ENCODE assay signal across 9 cellular contexts in genomic region chr7:130441408-130441854, GRCh38. TPM values are rescaled to one million over a fixed set of nuclear protein-coding genes. Genes with fewer than 3 reads are reported as not detected.
DNase-seq lines count a peak whose midpoint lies in the region; ATAC-seq, FAIRE-seq and TF ChIP-seq lines count a peak whose summit lies in the region.
"Had no signal": no experiment of that assay in that cellular context is flagged by ENCODE, and none has a peak within 500 bp of the region (broad histone marks: within the 10 kb centered on the region; RNA-seq: fewer than 3 reads in every experiment).

No MANE protein-coding gene starts in this region.

- TF ChIP-seq EP300 in HepG2 (IDR thresholded peaks at IDR 0.05; ENCODE audit: low read depth in 2 of 2, low read length in 2 of 2) = no peak
- TF ChIP-seq EP300 in HepG2 (CRISPR knock-in tag; IDR thresholded peaks at IDR 0.05; ENCODE audit: borderline replicate concordance) = no peak

- BruUV-seq in HepG2 (replicated peaks; lab: Mats Ljungman, UMichigan) = no TSS peak

- FAIRE-seq in HepG2 (lab: Jason Lieb, UNC) = no peak
- FAIRE-seq: frontal cortex had no signal

- peaks cover 52% of the 10 kb centered on the region for H3K4me1 Mint-ChIP-seq in activated naive CD4-positive, alpha-beta T cell treated with anti-CD3 and anti-CD28 coated beads for 36 hours (ENCODE audit: low read depth)
- peaks cover 62% of the 10 kb centered on the region for H3K4me1 Mint-ChIP-seq in brain

- no peaks in the 10 kb centered on the region for H3K27me3 Mint-ChIP-seq in activated naive CD4-positive, alpha-beta T cell treated with anti-CD3 and anti-CD28 coated beads for 36 hours (ENCODE audit: low read depth)
- no peaks in the 10 kb centered on the region for H3K27me3 Mint-ChIP-seq in brain

- H3K27ac ChIP-seq in HepG2 (ENCODE audit: extremely low read length, insufficient read depth, low read length) (peak overlapping the region; percentile 35), thoracic aorta (peak overlapping the region; percentile 70 to 79)

- POLR2A ChIA-PET in HepG2 (lab: Yijun Ruan, JAX) = interaction anchor here (0.8 kb wide), 1 partner anchor 30 kb away, joined by 3 read pairs; no protein-coding TSS in a partner anchor

- H3K9ac ChIP-seq in HepG2 (ENCODE audit: insufficient read depth, low read depth, low read length) = peak overlapping the region; percentile 50; the same call in 1 of the 2 replicates

- no peak for TF ChIP-seq RAD21 in HepG2 (CRISPR knock-in tag; IDR thresholded peaks at IDR 0.05)

- H3K4me1 ChIP-seq in HepG2 (ENCODE audit: insufficient read depth, low read length) (peaks cover 23% of the 10 kb centered on the region), thoracic aorta (ENCODE audit: control insufficient read depth in 1 of 2, low read depth in 2 of 2) (peaks cover 5 to 7% of the 10 kb centered on the region in 2 donors)

- no peak for ATAC-seq in activated naive CD4-positive, alpha-beta T cell treated with anti-CD3 and anti-CD28 coated beads, Interleukin-2, amount 50 U/mL, for 72 hours
- ATAC-seq in HepG2 (no peak), thoracic aorta (ENCODE audit: insufficient number of reproducible peaks, low FRiP score, low read depth) (no peak), HG02610 (IDR thresholded peaks at IDR 0.05; ENCODE audit: unreplicated experiment) (no peak)

- H3K4me3 ChIP-seq in HepG2 (replicated peaks in 1 of 3; ENCODE audit: insufficient read depth in 1 of 3, low read depth in 2 of 3, low read length in 3 of 3) (peak overlapping the region in 2 of 3 experiments; percentile 41 to 83; a peak in 3 of 6 replicates), thoracic aorta (peak overlapping the region; percentile 95)

- peak overlapping the region; percentile 98 for H3K4me3 Mint-ChIP-seq in activated naive CD4-positive, alpha-beta T cell treated with anti-CD3 and anti-CD28 coated beads for 36 hours
- H3K4me3 Mint-ChIP-seq in brain = peak overlapping the region; percentile 94 to 98 (median 97)

- H2AFZ ChIP-seq in HepG2 (ENCODE audit: low read length) = peak overlapping the region; percentile 92

- H3K27ac Mint-ChIP-seq in activated naive CD4-positive, alpha-beta T cell treated with anti-CD3 and anti-CD28 coated beads for 36 hours = peak overlapping the region; percentile 98
- peak overlapping the region in 1 of 2 donors; percentile 93 for H3K27ac Mint-ChIP-seq in activated naive CD4-positive, alpha-beta T cell treated with anti-CD3 and anti-CD28 coated beads, Interleukin-2, amount 50 U/mL, for 72 hours
- H3K27ac Mint-ChIP-seq in brain = peak overlapping the region; percentile 98 to 100 (median 100)

- 0 out of 5 replicates have a peak, but pooled peaks cover 0 to 4% of the 10 kb centered on the region in 2 experiments for H3K27me3 ChIP-seq in HepG2 (ENCODE audit: control insufficient read depth in 1 of 2, insufficient read depth in 2 of 2, low read length in 2 of 2)
- no peaks in the 10 kb centered on the region for H3K27me3 ChIP-seq in thoracic aorta (replicated peaks; ENCODE audit: insufficient read depth)

- no peaks in the 10 kb centered on the region for H3K36me3 ChIP-seq in HepG2 (replicated peaks in 1 of 2; ENCODE audit: control insufficient read depth in 1 of 2, insufficient read depth in 2 of 2, low read length in 2 of 2)
- H3K36me3 ChIP-seq in thoracic aorta = no peaks in the 10 kb centered on the region

- intact Hi-C loops in activated naive CD4-positive, alpha-beta T cell treated with anti-CD3 and anti-CD28 coated beads for 36 hours (cut with micrococcal nuclease) = loop anchor here (1.0 to 10.0 kb wide), 11 partner anchors 8 to 666 kb away; partner anchors contain the start of genes KLHDC10, TMEM209, UBE2H and ZC3HC1
- intact Hi-C loops in HepG2 (cut with micrococcal nuclease; ENCODE audit: unreplicated experiment) = no loop called here

- 87% methylated on average over 9 of the region's 9 CpGs for WGBS in HepG2 (ENCODE audit: low lambda C conversion rate)

- peaks cover 2% of the 10 kb centered on the region for H3K9me3 Mint-ChIP-seq in activated naive CD4-positive, alpha-beta T cell treated with anti-CD3 and anti-CD28 coated beads for 36 hours
- peaks cover 5% of the 10 kb centered on the region in 2 donors for H3K9me3 Mint-ChIP-seq in activated naive CD4-positive, alpha-beta T cell treated with anti-CD3 and anti-CD28 coated beads, Interleukin-2, amount 50 U/mL, for 72 hours
- peaks cover 7 to 16% (median 8%) of the 10 kb centered on the region in 5 experiments for H3K9me3 Mint-ChIP-seq in brain

- H3K79me2 ChIP-seq in HepG2 (ENCODE audit: insufficient read depth, low read length) = no peaks in the 10 kb centered on the region

- in situ Hi-C loops in HepG2 (cut with HindIII; ENCODE audit: extremely low pct_ligation_motif_present, low pct_unique_long_range_greater_than_20kb) = no loop called here

- no peak for TF ChIP-seq CTCF in brain (conservative IDR thresholded peaks at IDR 0.05)
- no peak for TF ChIP-seq CTCF in HepG2 (CRISPR knock-in tag; IDR thresholded peaks at IDR 0.05)
- no peak for TF ChIP-seq CTCF in thoracic aorta (IDR thresholded peaks at IDR 0.05)
- TF ChIP-seq CTCF in GM20000 (IDR thresholded peaks at IDR 0.05; ENCODE audit: extremely low read depth, missing control alignments) = no peak

- H3K36me3 Mint-ChIP-seq in activated naive CD4-positive, alpha-beta T cell treated with anti-CD3 and anti-CD28 coated beads for 36 hours (ENCODE audit: low read depth) = peaks cover 6% of the 10 kb centered on the region
- peaks cover 10 to 23% of the 10 kb centered on the region in 2 donors for H3K36me3 Mint-ChIP-seq in activated naive CD4-positive, alpha-beta T cell treated with anti-CD3 and anti-CD28 coated beads, Interleukin-2, amount 50 U/mL, for 72 hours
- peaks cover 4% of the 10 kb centered on the region for H3K36me3 Mint-ChIP-seq in brain

- no peak for TF ChIP-seq POLR2A in HepG2 (IDR thresholded peaks at IDR 0.05; ENCODE audit: insufficient read depth in 1 of 2, low read depth in 2 of 2, low read length in 2 of 2)

- no peaks in the 10 kb centered on the region for H4K20me1 ChIP-seq in HepG2 (ENCODE audit: insufficient read depth, low read length)

- DNase-seq in activated naive CD4-positive, alpha-beta T cell treated with anti-CD3 and anti-CD28 coated beads for 36 hours = no peak
- no peak for DNase-seq in activated naive CD4-positive, alpha-beta T cell treated with anti-CD3 and anti-CD28 coated beads, Interleukin-2, amount 50 U/mL, for 72 hours (ENCODE audit: low spot score in 2 of 2)
- peak; percentile 90 for DNase-seq in NCI-H345 (lab: John Stamatoyannopoulos, UW)
- DNase-seq in HepG2 (ENCODE audit: low spot score) = no peak
- no peak for DNase-seq in thoracic aorta (ENCODE audit: low spot score)
- DNase-seq in GM20000 (ENCODE audit: low spot score) = no peak

- peak overlapping the region; percentile 77 for H3K4me2 ChIP-seq in HepG2 (ENCODE audit: low read depth, low read length)

- CTCF ChIA-PET in activated naive CD4-positive, alpha-beta T cell treated with anti-CD3 and anti-CD28 coated beads for 36 hours (lab: Charles Lee) = interaction anchor here (0.6 to 1.6 kb wide), 4 partner anchors 18 to 197 kb away, joined by 3 to 5 read pairs (median 3); no protein-coding TSS in a partner anchor
- CTCF ChIA-PET in HepG2 (lab: Yijun Ruan, JAX; ENCODE audit: low intra/inter-chr PET ratio, low total read pairs) = no interaction called here

- H3K9me3 ChIP-seq in HepG2 (ENCODE audit: low read length) = no peaks in the 10 kb centered on the region
- H3K9me3 ChIP-seq in thoracic aorta = no peaks in the 10 kb centered on the region

RNA-seq across cellular contexts. Expression of gene CEP41, which starts 0.6 kb away (rescaled TPM):
- total RNA-seq in activated naive CD4-positive, alpha-beta T cell treated with anti-CD3 and anti-CD28 coated beads for 36 hours = 10 to 100 TPM; 16.0 to 18.2 TPM
- total RNA-seq in activated naive CD4-positive, alpha-beta T cell treated with anti-CD3 and anti-CD28 coated beads, Interleukin-2, amount 50 U/mL, for 72 hours = 10 to 100 TPM; 12.6 to 15.1 TPM
- 86.1 TPM for polyA plus RNA-seq in brain (ENCODE audit: insufficient read depth, low read depth, low replicate concordance)
- total RNA-seq in HepG2 (2016; rRNA removed; fragmentation: Illumina TruSeq; extraction: Trizol) = 8.5 and 8.7 TPM in 2 replicates
- total RNA-seq in HepG2 (2016; cell fraction: cytosol; rRNA removed; fragmentation: Illumina TruSeq; extraction: Trizol; ENCODE audit: low read depth) = 1.4 and 1.5 TPM in 2 replicates
- 7.4 and 7.9 TPM in 2 replicates for total RNA-seq in HepG2 (2016; cell fraction: insoluble cytoplasmic fraction; rRNA removed; fragmentation: Illumina TruSeq; extraction: Trizol)
- 3.0 and 4.0 TPM in 2 replicates for total RNA-seq in HepG2 (2016; cell fraction: membrane; rRNA removed; fragmentation: Illumina TruSeq; extraction: Trizol)
- total RNA-seq in HepG2 (2016; cell fraction: nucleus; rRNA removed; fragmentation: Illumina TruSeq; extraction: Trizol) = 10.6 and 11.1 TPM in 2 replicates
- polyA plus RNA-seq in HepG2 (2011; rRNA removed) = 8.1 and 9.0 TPM in 2 replicates
- 6.4 and 7.7 TPM in 2 replicates for polyA plus RNA-seq in HepG2 (2011; cell fraction: cytosol; rRNA removed)
- 3.8 and 5.7 TPM in 2 replicates for polyA plus RNA-seq in HepG2 (2011; cell fraction: nucleus; rRNA removed)
- 3.7 and 5.1 TPM in 2 replicates for polyA plus RNA-seq in HepG2 (2012)
- 2.5 and 2.6 TPM in 2 replicates for polyA plus RNA-seq in HepG2 (2016; cell fraction: cytosol; fragmentation: Illumina TruSeq; extraction: Trizol; ENCODE audit: low read depth)
- polyA plus RNA-seq in HepG2 (2016; cell fraction: insoluble cytoplasmic fraction; fragmentation: Illumina TruSeq; extraction: Trizol; ENCODE audit: low read depth) = 10.0 and 12.3 TPM in 2 replicates
- 3.4 and 3.6 TPM in 2 replicates for polyA plus RNA-seq in HepG2 (2016; cell fraction: membrane; fragmentation: Illumina TruSeq; extraction: Trizol; ENCODE audit: low read depth)
- polyA plus RNA-seq in HepG2 (2016; cell fraction: nucleus; fragmentation: Illumina TruSeq; extraction: Trizol; ENCODE audit: insufficient read depth, low read depth) = 12.0 and 12.7 TPM in 2 replicates
- polyA minus RNA-seq in HepG2 (2011; rRNA and poly(A)+ RNA removed; ENCODE audit: low replicate concordance) = 5.8 and 8.1 TPM in 2 replicates
- polyA minus RNA-seq in HepG2 (2011; cell fraction: cytosol; rRNA and poly(A)+ RNA removed) = 4.9 and 5.2 TPM in 2 replicates
- polyA minus RNA-seq in HepG2 (2011; cell fraction: nucleus; rRNA and poly(A)+ RNA removed) = 6.3 and 9.1 TPM in 2 replicates
- 1 to 10 TPM; 8.7 to 9.0 TPM for total RNA-seq in thoracic aorta

RNA-seq across cellular contexts. Expression of gene MEST, which starts 50.5 kb away (rescaled TPM):
- 1 to 10 TPM; 1.4 to 1.6 TPM for total RNA-seq in activated naive CD4-positive, alpha-beta T cell treated with anti-CD3 and anti-CD28 coated beads for 36 hours
- total RNA-seq in activated naive CD4-positive, alpha-beta T cell treated with anti-CD3 and anti-CD28 coated beads, Interleukin-2, amount 50 U/mL, for 72 hours = 1 to 10 TPM; 1.9 to 2.5 TPM
- 290 TPM for polyA plus RNA-seq in brain (ENCODE audit: insufficient read depth, low read depth, low replicate concordance)
- 49.5 and 51.3 TPM in 2 replicates for total RNA-seq in HepG2 (2016; rRNA removed; fragmentation: Illumina TruSeq; extraction: Trizol)
- 19.0 and 20.2 TPM in 2 replicates for total RNA-seq in HepG2 (2016; cell fraction: cytosol; rRNA removed; fragmentation: Illumina TruSeq; extraction: Trizol; ENCODE audit: low read depth)
- total RNA-seq in HepG2 (2016; cell fraction: insoluble cytoplasmic fraction; rRNA removed; fragmentation: Illumina TruSeq; extraction: Trizol) = 48.3 and 49.2 TPM in 2 replicates
- total RNA-seq in HepG2 (2016; cell fraction: membrane; rRNA removed; fragmentation: Illumina TruSeq; extraction: Trizol) = 66.9 and 68.4 TPM in 2 replicates
- total RNA-seq in HepG2 (2016; cell fraction: nucleus; rRNA removed; fragmentation: Illumina TruSeq; extraction: Trizol) = 32.7 and 34.1 TPM in 2 replicates
- polyA plus RNA-seq in HepG2 (2011; rRNA removed) = 49.7 and 54.6 TPM in 2 replicates
- 37.9 and 63.6 TPM in 2 replicates for polyA plus RNA-seq in HepG2 (2011; cell fraction: cytosol; rRNA removed)
- polyA plus RNA-seq in HepG2 (2011; cell fraction: nucleus; rRNA removed) = 18.8 and 26.3 TPM in 2 replicates
- polyA plus RNA-seq in HepG2 (2012) = 29.5 and 48.0 TPM in 2 replicates
- 20.0 and 26.6 TPM in 2 replicates for polyA plus RNA-seq in HepG2 (2016; cell fraction: cytosol; fragmentation: Illumina TruSeq; extraction: Trizol; ENCODE audit: low read depth)
- polyA plus RNA-seq in HepG2 (2016; cell fraction: insoluble cytoplasmic fraction; fragmentation: Illumina TruSeq; extraction: Trizol; ENCODE audit: low read depth) = 48.3 and 55.2 TPM in 2 replicates
- 60.1 and 64.4 TPM in 2 replicates for polyA plus RNA-seq in HepG2 (2016; cell fraction: membrane; fragmentation: Illumina TruSeq; extraction: Trizol; ENCODE audit: low read depth)
- 46.5 and 51.1 TPM in 2 replicates for polyA plus RNA-seq in HepG2 (2016; cell fraction: nucleus; fragmentation: Illumina TruSeq; extraction: Trizol; ENCODE audit: insufficient read depth, low read depth)
- 60.0 and 103 TPM in 2 replicates for polyA minus RNA-seq in HepG2 (2011; rRNA and poly(A)+ RNA removed; ENCODE audit: low replicate concordance)
- polyA minus RNA-seq in HepG2 (2011; cell fraction: cytosol; rRNA and poly(A)+ RNA removed) = 25.5 and 40.2 TPM in 2 replicates
- polyA minus RNA-seq in HepG2 (2011; cell fraction: nucleus; rRNA and poly(A)+ RNA removed) = 20.6 and 29.3 TPM in 2 replicates
- 1 to 10 TPM; 5.0 to 5.6 TPM for total RNA-seq in thoracic aorta
